In the genomic region with DNA sequence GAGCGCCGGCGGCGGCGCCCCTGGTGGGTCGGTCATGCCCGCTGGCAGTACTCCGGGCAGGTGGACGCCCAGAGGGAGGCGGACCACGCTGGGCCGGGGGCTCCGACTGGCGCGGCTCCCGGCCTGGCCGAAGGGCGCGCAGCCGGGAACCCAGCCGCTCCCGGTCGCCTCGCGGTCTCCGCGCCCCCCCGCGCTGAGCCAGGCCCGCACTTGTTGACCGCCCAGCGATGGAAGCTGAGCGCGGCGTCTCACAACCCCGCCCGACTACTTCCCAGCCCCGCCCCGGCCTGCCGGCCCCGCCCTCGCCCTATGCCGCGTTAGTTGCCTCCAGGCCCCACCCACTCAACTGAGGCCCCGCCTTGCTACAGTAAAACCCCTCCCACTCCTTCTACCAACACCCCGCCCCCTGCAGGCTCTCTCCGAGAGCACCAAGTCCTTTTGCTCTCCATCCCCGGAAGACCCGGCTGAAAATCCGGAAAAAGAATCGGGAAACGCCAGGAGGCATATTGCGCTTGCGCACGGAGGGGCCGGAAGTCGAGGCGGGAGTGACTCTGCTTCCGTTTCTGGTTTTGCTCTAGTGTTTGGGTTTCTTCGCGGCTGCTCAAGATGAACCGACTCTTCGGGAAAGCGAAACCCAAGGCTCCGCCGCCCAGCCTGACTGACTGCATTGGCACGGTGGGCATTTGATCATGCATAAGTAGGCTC, we compare ENCODE assay signal across 8 cellular contexts.
DNase-seq lines count a peak whose midpoint lies in the region; ATAC-seq, FAIRE-seq and TF ChIP-seq lines count a peak whose summit lies in the region.

BAG1 (minus strand) TSS at position 236 of the 705 bp plus-strand sequence.
CHMP5 (plus strand) TSS at position 577 of the 705 bp plus-strand sequence; CDS start at position 607, 30 bp downstream.

- H3K36me3 ChIP-seq in HAP-1 (replicated peaks) (peaks cover 68% of the 10 kb centered on the region), MM.1S (replicated peaks; ENCODE audit: insufficient read depth, low read length) (peaks cover 22% of the 10 kb centered on the region; the same call in 1 of the 2 replicates)

- no peaks in the 10 kb centered on the region for H4K20me1 ChIP-seq in MM.1S (ENCODE audit: insufficient read depth, low read length)

- no peaks in the 10 kb centered on the region for H3K9me2 ChIP-seq in MM.1S (replicated peaks; ENCODE audit: insufficient read depth, low read length)

- H3K79me2 ChIP-seq in MM.1S (ENCODE audit: low read length): peaks cover 62% of the 10 kb centered on the region

- peak; percentile 98 for FAIRE-seq in G401.6 (lab: Jason Lieb, UNC)

- no peaks in the 10 kb centered on the region for H3K9me3 Mint-ChIP-seq in nephron progenitor cell
- H3K9me3 Mint-ChIP-seq in stimulated activated naive CD8-positive, alpha-beta T cell treated with anti-CD3 and anti-CD28 coated beads, Interleukin-15, amount 100 ng/mL, for 72 hours: no peaks in the 10 kb centered on the region

- in situ Hi-C loops in HAP-1 (cut with MboI; ENCODE audit: low sequenced_read_pairs): loop anchor here (5.0 kb wide), 1 partner anchor 53 kb away; no protein-coding TSS in a partner anchor

- peak within 1 kb of the TSS; percentile 58 for H3K27ac Mint-ChIP-seq in nephron progenitor cell
- H3K27ac Mint-ChIP-seq in stimulated activated naive CD8-positive, alpha-beta T cell treated with anti-CD3 and anti-CD28 coated beads, Interleukin-15, amount 100 ng/mL, for 72 hours: peak within 1 kb of the TSS; percentile 98 to 99

- peak within 1 kb of the TSS; percentile 80 for H2AFZ ChIP-seq in MM.1S (ENCODE audit: low read length)

- peaks cover 42% of the 10 kb centered on the region for H3K36me3 Mint-ChIP-seq in nephron progenitor cell (ENCODE audit: low read depth)

- H3K9me3 ChIP-seq in HAP-1 (no peaks in the 10 kb centered on the region), MM.1S (replicated peaks; ENCODE audit: insufficient read depth, low read length) (no peaks in the 10 kb centered on the region)

- peak within 1 kb of the TSS; percentile 74 for H3K27ac ChIP-seq in MM.1S (ENCODE audit: low read length)

- peak within 1 kb of the TSS; percentile 96 for H3K4me3 Mint-ChIP-seq in nephron progenitor cell
- H3K4me3 Mint-ChIP-seq in stimulated activated naive CD8-positive, alpha-beta T cell treated with anti-CD3 and anti-CD28 coated beads, Interleukin-15, amount 100 ng/mL, for 72 hours: peak within 1 kb of the TSS; percentile 87 to 95

- peak within 1 kb of the TSS; percentile 90 for H3K9ac ChIP-seq in MM.1S (ENCODE audit: low read length)

- H3K4me3 ChIP-seq in HAP-1 (peak within 1 kb of the TSS; percentile 90), MM.1S (ENCODE audit: low read length) (peak within 1 kb of the TSS; percentile 99)

- ATAC-seq in stimulated activated naive CD8-positive, alpha-beta T cell treated with anti-CD3 and anti-CD28 coated beads, Interleukin-15, amount 100 ng/mL, for 72 hours: peak; percentile 89

- TF ChIP-seq CTCF in MM.1S (IDR thresholded peaks at IDR 0.05; ENCODE audit: low read length) (no peak; the same call in 1 of the 2 replicates), nephron progenitor cell (IDR thresholded peaks at IDR 0.05) (peak; percentile 16)

- H3K4me2 ChIP-seq in MM.1S (ENCODE audit: low read depth, low read length): peak within 1 kb of the TSS; percentile 99

- H3K27me3 Mint-ChIP-seq in nephron progenitor cell (ENCODE audit: low read depth, poor library complexity): peaks cover 3% of the 10 kb centered on the region
- H3K27me3 Mint-ChIP-seq in stimulated activated naive CD8-positive, alpha-beta T cell treated with anti-CD3 and anti-CD28 coated beads, Interleukin-15, amount 100 ng/mL, for 72 hours: no peaks in the 10 kb centered on the region

- H3K27me3 ChIP-seq in HAP-1 (ENCODE audit: low read depth): no peaks in the 10 kb centered on the region
- no peaks in the 10 kb centered on the region for H3K27me3 ChIP-seq in MM.1S (replicated peaks; ENCODE audit: insufficient read depth, low read length)

- no peaks in the 10 kb centered on the region for H3F3A ChIP-seq in MM.1S (ENCODE audit: insufficient read depth, low read length)

- peaks cover 32% of the 10 kb centered on the region for H3K4me1 Mint-ChIP-seq in nephron progenitor cell
- H3K4me1 Mint-ChIP-seq in stimulated activated naive CD8-positive, alpha-beta T cell treated with anti-CD3 and anti-CD28 coated beads, Interleukin-15, amount 100 ng/mL, for 72 hours: peaks cover 59% of the 10 kb centered on the region

- H3K4me1 ChIP-seq in HAP-1 (peaks cover 10% of the 10 kb centered on the region), MM.1S (ENCODE audit: low read length) (peaks cover 6% of the 10 kb centered on the region; the same call in 1 of the 2 replicates)

- DNase-seq in HAP-1 (ENCODE audit: low spot score in 2 of 2): peak; percentile 98 to 100
- peak; percentile 99 for DNase-seq in MM.1S
- DNase-seq in SIG-M5 (lab: John Stamatoyannopoulos, UW): peak; percentile 91
- peak; percentile 90 for DNase-seq in activated gamma-delta T cell (lab: John Stamatoyannopoulos, UW)
- DNase-seq in fibroblast of the conjunctiva (ENCODE audit: low read depth): peak; percentile 99
- peak; percentile 100 for DNase-seq in nephron progenitor cell
- peak; percentile 99 for DNase-seq in stimulated activated naive CD8-positive, alpha-beta T cell treated with anti-CD3 and anti-CD28 coated beads, Interleukin-15, amount 100 ng/mL, for 72 hours

Comparison
In these comparisons a context has a peak if more than half of its experiments do, and no peak if none do; other contexts are left out.
1. Peak in every context shown above with its lines: DNase-seq, ATAC-seq, H3K4me3 ChIP-seq and H3K27ac ChIP-seq.